ENCODE assay signal across 22 cellular contexts in genomic region chr5:57128325-57128724, GRCh38.
"Had no signal": no experiment of that assay in that cellular context is flagged by ENCODE, and none has a peak within 500 bp of the region (broad histone marks: within the 10 kb centered on the region; RNA-seq: fewer than 3 reads in every experiment).

No MANE protein-coding gene starts in this region.

- H3K27me3 Mint-ChIP-seq: type B pancreatic cell had no signal

- H3K4me1 Mint-ChIP-seq: nephron had no signal

- H3K4me3 ChIP-seq: adrenal gland, cardiac muscle cell, left lung, stomach had no signal

- H3K27me3 ChIP-seq: adrenal gland, cardiac muscle cell, left lung, stomach had no signal

- H3K36me3 ChIP-seq: adrenal gland, cardiac muscle cell, left lung, stomach had no signal

- H3K27ac Mint-ChIP-seq: activated naive CD4-positive, alpha-beta T cell treated with anti-CD3 and anti-CD28 coated beads, Interleukin-2, amount 50 U/mL, for 72 hours; activated T-helper 1 cell treated with anti-CD3 and anti-CD28 coated beads, Interleukin-12 subunit alpha, Interleukin-12 subunit beta, Interleukin-2, Interleukin-4 antibody, amounts not matched to agents 30 ng/mL and 10 ng/mL and 1 ng/mL, durations not matched to agents 14 hours and 24 hours and 36 hours; nephron; type B pancreatic cell had no signal

- H3K4me1 ChIP-seq: adrenal gland, left lung, stomach had no signal

- H3K27ac ChIP-seq: adrenal gland, cardiac muscle cell, left lung, stomach, VCaP had no signal

- H3K36me3 Mint-ChIP-seq: activated naive CD4-positive, alpha-beta T cell treated with anti-CD3 and anti-CD28 coated beads, Interleukin-2, amount 50 U/mL, for 72 hours; type B pancreatic cell had no signal

- DNase-seq: activated CD4-positive, alpha-beta T cell treated with anti-CD3 and anti-CD28 coated beads for 1 hour; activated CD4-positive, alpha-beta T cell treated with anti-CD3 and anti-CD28 coated beads, Interleukin-2, amount 50 U/mL, for 4 hours; activated gamma-delta T cell treated with Interleukin-2 at 50 U/mL for 16 hours; activated T-cell treated with anti-CD3 and anti-CD28 coated beads for 4 hours; adrenal gland; dermis blood vessel endothelial cell; effector memory CD4-positive, alpha-beta T cell; foreskin fibroblast; hippocampal formation; left lung; mammary epithelial cell; midbrain; posterior cingulate gyrus; stomach; SW 1271; T-helper 2 cell had no signal

- H3K9me3 ChIP-seq: adrenal gland had no signal

- H3K9me3 Mint-ChIP-seq: activated T-helper 1 cell treated with anti-CD3 and anti-CD28 coated beads, Interleukin-12 subunit alpha, Interleukin-12 subunit beta, Interleukin-2, Interleukin-4 antibody, amounts not matched to agents 30 ng/mL and 10 ng/mL and 1 ng/mL, durations not matched to agents 14 hours and 24 hours and 36 hours; type B pancreatic cell had no signal

- H3K4me3 Mint-ChIP-seq: activated T-helper 1 cell treated with anti-CD3 and anti-CD28 coated beads, Interleukin-12 subunit alpha, Interleukin-12 subunit beta, Interleukin-2, Interleukin-4 antibody, amounts not matched to agents 30 ng/mL and 10 ng/mL and 1 ng/mL, durations not matched to agents 14 hours and 24 hours and 36 hours; nephron; type B pancreatic cell had no signal
